Comparison of ENCODE assay signal across 1 cellular context in the genomic region with DNA sequence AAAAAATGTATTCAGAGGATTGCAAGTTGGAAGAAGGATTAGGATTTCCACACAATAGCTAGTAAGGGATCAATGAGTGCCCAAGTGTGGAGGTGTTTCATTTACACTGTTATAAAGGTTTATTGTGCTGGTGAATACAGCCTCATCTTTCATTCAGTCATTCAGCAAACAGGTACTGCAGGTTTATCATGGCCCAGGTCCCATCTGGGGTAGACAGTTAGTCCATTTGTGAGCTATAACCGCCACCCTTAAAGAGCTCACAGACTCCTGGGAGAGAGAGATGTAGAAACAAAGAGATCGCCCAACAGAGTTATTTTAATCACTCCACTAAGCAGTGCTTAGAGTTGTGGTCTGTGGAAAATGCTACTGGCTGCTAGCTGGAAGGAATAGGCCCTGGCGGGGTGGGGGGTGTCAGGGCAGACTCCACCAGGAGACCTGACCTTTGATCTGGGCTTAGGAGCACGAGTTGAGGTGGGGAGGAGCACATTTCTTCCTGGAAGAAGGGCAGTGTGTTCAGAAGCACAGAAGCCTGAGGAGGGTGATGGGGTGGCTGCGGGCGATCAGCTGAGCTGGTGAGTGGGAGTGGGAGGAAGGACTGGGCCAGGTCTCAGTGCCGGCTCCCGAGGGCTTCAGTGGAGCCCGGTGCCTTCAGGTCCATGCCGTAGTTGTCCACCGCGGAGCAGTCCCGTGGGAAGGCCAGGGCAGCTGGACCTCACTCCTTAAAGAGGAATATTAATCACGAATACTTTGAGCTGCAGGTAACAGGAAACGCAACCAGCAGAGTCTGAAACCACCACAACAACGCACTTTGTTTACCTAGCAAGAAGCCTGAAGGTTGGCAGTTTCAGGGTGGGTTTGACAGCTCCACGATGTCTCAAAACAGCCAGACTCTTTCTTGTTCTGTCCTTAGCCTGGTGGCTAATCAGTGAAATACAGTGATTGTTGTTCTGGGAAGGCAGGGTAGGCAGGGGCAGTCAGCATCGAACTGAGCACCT.
A peak's percentile ranks its signal among the peaks of the same experiment; 100 is the strongest.
TF ChIP-seq lines count a peak whose summit lies in the region.

No MANE protein-coding gene starts in this region.

TF ChIP-seq in HepG2, 621 proteins besides CTCF, POLR2A, EP300 and RAD21 (continued from another document and continues in another):
- TF ChIP-seq ARID5B (CRISPR knock-in tag; IDR thresholded peaks at IDR 0.05) (peak; percentile 61), RBFOX2 (IDR thresholded peaks at IDR 0.05; ENCODE audit: low read depth, low read length) (peak; percentile 47), SYNCRIP (IDR thresholded peaks at IDR 0.05; ENCODE audit: insufficient read depth, low read depth, low read length) (no peak), ARID3A (IDR thresholded peaks at IDR 0.05; ENCODE audit: low read depth, low read length) (no peak), SIN3A (IDR thresholded peaks at IDR 0.05; ENCODE audit: borderline replicate concordance, low read depth, low read length) (0 out of 2 replicates have a peak, but pooled peaks have one; percentile 24), IRF2 (CRISPR knock-in tag; IDR thresholded peaks at IDR 0.05) (no peak; the same call in 1 of the 2 replicates), MXI1 (IDR thresholded peaks at IDR 0.05; ENCODE audit: borderline replicate concordance, low read depth, low read length) (peak; percentile 33; the same call in 1 of the 3 replicates), SKIL (CRISPR knock-in tag; IDR thresholded peaks at IDR 0.05; ENCODE audit: borderline replicate concordance) (peak; percentile 39; the same call in 1 of the 2 replicates), NR2F1 (CRISPR knock-in tag; IDR thresholded peaks at IDR 0.05) (peak in 1 of 2 experiments; percentile 73; a peak in 2 of 4 replicates), BCL6 (CRISPR knock-in tag; IDR thresholded peaks at IDR 0.05) (peak; percentile 28; the same call in 1 of the 2 replicates), RCOR2 (CRISPR knock-in tag; IDR thresholded peaks at IDR 0.05) (no peak), ZC3H13 (CRISPR knock-in tag; IDR thresholded peaks at IDR 0.05) (no peak), ZNF253 (CRISPR knock-in tag; IDR thresholded peaks at IDR 0.05; ENCODE audit: borderline replicate concordance) (no peak), ZNF17 (CRISPR knock-in tag; IDR thresholded peaks at IDR 0.05) (no peak), ZNF607 (CRISPR knock-in tag; IDR thresholded peaks at IDR 0.05; ENCODE audit: borderline replicate concordance) (0 out of 2 replicates have a peak, but pooled peaks have one; percentile 25), NFKBIZ (CRISPR knock-in tag; IDR thresholded peaks at IDR 0.05) (peak; percentile 37; the same call in 1 of the 2 replicates), GMEB2 (CRISPR knock-in tag; IDR thresholded peaks at IDR 0.05; ENCODE audit: low read depth) (no peak), PHF21A (CRISPR knock-in tag; IDR thresholded peaks at IDR 0.05) (peak; percentile 54), ZEB1 (IDR thresholded peaks at IDR 0.05; ENCODE audit: insufficient replicate concordance, low read depth) (no peak), MAFF (IDR thresholded peaks at IDR 0.05; ENCODE audit: low read depth, low read length) (no peak), ZNF670 (CRISPR knock-in tag; IDR thresholded peaks at IDR 0.05; ENCODE audit: borderline replicate concordance) (no peak), YEATS2 (CRISPR knock-in tag; IDR thresholded peaks at IDR 0.05; ENCODE audit: borderline replicate concordance) (0 out of 2 replicates have a peak, but pooled peaks have one; percentile 19), NONO (IDR thresholded peaks at IDR 0.05) (no peak), NONO (CRISPR knock-in tag; conservative IDR thresholded peaks at IDR 0.05) (no peak), POGZ (CRISPR knock-in tag; IDR thresholded peaks at IDR 0.05) (0 out of 2 replicates have a peak, but pooled peaks have one; percentile 23), ZMAT3 (CRISPR knock-in tag; conservative IDR thresholded peaks at IDR 0.05) (peak; percentile 63; the same call in 1 of the 2 replicates), STAT5B (CRISPR knock-in tag; IDR thresholded peaks at IDR 0.05) (no peak), NFKB2 (CRISPR knock-in tag; IDR thresholded peaks at IDR 0.05; ENCODE audit: borderline replicate concordance) (0 out of 2 replicates have a peak, but pooled peaks have one; percentile 36), EZH2 (conservative IDR thresholded peaks at IDR 0.05; ENCODE audit: low read depth, low read length) (no peak), PAX8 (CRISPR knock-in tag; IDR thresholded peaks at IDR 0.05; ENCODE audit: borderline replicate concordance) (no peak), GFI1 (CRISPR knock-in tag; IDR thresholded peaks at IDR 0.05; ENCODE audit: borderline replicate concordance) (peak; percentile 55; the same call in 1 of the 2 replicates), ZFP1 (CRISPR knock-in tag; IDR thresholded peaks at IDR 0.05) (no peak), MED1 (CRISPR knock-in tag; IDR thresholded peaks at IDR 0.05) (peak; percentile 35; the same call in 1 of the 2 replicates), ZNF788 (CRISPR knock-in tag; IDR thresholded peaks at IDR 0.05; ENCODE audit: borderline replicate concordance) (peak; percentile 40; the same call in 1 of the 2 replicates)
- TF ChIP-seq, protein P1, sequence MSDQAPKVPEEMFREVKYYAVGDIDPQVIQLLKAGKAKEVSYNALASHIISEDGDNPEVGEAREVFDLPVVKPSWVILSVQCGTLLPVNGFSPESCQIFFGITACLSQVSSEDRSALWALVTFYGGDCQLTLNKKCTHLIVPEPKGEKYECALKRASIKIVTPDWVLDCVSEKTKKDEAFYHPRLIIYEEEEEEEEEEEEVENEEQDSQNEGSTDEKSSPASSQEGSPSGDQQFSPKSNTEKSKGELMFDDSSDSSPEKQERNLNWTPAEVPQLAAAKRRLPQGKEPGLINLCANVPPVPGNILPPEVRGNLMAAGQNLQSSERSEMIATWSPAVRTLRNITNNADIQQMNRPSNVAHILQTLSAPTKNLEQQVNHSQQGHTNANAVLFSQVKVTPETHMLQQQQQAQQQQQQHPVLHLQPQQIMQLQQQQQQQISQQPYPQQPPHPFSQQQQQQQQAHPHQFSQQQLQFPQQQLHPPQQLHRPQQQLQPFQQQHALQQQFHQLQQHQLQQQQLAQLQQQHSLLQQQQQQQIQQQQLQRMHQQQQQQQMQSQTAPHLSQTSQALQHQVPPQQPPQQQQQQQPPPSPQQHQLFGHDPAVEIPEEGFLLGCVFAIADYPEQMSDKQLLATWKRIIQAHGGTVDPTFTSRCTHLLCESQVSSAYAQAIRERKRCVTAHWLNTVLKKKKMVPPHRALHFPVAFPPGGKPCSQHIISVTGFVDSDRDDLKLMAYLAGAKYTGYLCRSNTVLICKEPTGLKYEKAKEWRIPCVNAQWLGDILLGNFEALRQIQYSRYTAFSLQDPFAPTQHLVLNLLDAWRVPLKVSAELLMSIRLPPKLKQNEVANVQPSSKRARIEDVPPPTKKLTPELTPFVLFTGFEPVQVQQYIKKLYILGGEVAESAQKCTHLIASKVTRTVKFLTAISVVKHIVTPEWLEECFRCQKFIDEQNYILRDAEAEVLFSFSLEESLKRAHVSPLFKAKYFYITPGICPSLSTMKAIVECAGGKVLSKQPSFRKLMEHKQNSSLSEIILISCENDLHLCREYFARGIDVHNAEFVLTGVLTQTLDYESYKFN (CRISPR knock-in tag; conservative IDR thresholded peaks at IDR 0.05): peak; percentile 72
- TF ChIP-seq, protein P2, sequence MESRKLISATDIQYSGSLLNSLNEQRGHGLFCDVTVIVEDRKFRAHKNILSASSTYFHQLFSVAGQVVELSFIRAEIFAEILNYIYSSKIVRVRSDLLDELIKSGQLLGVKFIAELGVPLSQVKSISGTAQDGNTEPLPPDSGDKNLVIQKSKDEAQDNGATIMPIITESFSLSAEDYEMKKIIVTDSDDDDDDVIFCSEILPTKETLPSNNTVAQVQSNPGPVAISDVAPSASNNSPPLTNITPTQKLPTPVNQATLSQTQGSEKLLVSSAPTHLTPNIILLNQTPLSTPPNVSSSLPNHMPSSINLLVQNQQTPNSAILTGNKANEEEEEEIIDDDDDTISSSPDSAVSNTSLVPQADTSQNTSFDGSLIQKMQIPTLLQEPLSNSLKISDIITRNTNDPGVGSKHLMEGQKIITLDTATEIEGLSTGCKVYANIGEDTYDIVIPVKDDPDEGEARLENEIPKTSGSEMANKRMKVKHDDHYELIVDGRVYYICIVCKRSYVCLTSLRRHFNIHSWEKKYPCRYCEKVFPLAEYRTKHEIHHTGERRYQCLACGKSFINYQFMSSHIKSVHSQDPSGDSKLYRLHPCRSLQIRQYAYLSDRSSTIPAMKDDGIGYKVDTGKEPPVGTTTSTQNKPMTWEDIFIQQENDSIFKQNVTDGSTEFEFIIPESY (CRISPR knock-in tag; IDR thresholded peaks at IDR 0.05): 0 out of 2 replicates have a peak, but pooled peaks have one; percentile 8
- TF ChIP-seq, protein P3, sequence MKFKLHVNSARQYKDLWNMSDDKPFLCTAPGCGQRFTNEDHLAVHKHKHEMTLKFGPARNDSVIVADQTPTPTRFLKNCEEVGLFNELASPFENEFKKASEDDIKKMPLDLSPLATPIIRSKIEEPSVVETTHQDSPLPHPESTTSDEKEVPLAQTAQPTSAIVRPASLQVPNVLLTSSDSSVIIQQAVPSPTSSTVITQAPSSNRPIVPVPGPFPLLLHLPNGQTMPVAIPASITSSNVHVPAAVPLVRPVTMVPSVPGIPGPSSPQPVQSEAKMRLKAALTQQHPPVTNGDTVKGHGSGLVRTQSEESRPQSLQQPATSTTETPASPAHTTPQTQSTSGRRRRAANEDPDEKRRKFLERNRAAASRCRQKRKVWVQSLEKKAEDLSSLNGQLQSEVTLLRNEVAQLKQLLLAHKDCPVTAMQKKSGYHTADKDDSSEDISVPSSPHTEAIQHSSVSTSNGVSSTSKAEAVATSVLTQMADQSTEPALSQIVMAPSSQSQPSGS (CRISPR knock-in tag; IDR thresholded peaks at IDR 0.05): peak; percentile 17; the same call in 1 of the 2 replicates
- TF ChIP-seq, protein P4, sequence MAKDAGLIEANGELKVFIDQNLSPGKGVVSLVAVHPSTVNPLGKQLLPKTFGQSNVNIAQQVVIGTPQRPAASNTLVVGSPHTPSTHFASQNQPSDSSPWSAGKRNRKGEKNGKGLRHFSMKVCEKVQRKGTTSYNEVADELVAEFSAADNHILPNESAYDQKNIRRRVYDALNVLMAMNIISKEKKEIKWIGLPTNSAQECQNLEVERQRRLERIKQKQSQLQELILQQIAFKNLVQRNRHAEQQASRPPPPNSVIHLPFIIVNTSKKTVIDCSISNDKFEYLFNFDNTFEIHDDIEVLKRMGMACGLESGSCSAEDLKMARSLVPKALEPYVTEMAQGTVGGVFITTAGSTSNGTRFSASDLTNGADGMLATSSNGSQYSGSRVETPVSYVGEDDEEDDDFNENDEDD (CRISPR knock-in tag; IDR thresholded peaks at IDR 0.05; ENCODE audit: borderline replicate concordance): no peak
